In genomic region chr3:61417352-61417751, GRCh38 we compare ENCODE assay signal across 24 cellular contexts.
A peak's percentile ranks its signal among the peaks of the same experiment; 100 is the strongest.
DNase-seq lines count a peak whose midpoint lies in the region; ATAC-seq and TF ChIP-seq lines count a peak whose summit lies in the region.
"Had no signal": no experiment of that assay in that cellular context is flagged by ENCODE, and none has a peak within 500 bp of the region (broad histone marks: within the 10 kb centered on the region; RNA-seq: fewer than 3 reads in every experiment).

No MANE protein-coding gene starts in this region.

- H3K4me1 Mint-ChIP-seq in glutamatergic neuron (ENCODE audit: low read depth, unreplicated experiment): no peaks in the 10 kb centered on the region
- H3K4me1 Mint-ChIP-seq: activated CD8-positive, alpha-beta memory T cell treated with anti-CD3 and anti-CD28 coated beads, Interleukin-2, amount 10 ng/mL, durations not matched to agents 7 days and 5 days had no signal

- H3K4me3 ChIP-seq in fibroblast of the aortic adventitia (ENCODE audit: low read depth, low read length): no peak overlapping the region
- H3K4me3 ChIP-seq: HAP-1, heart left ventricle had no signal

- H3K36me3 Mint-ChIP-seq in glutamatergic neuron (ENCODE audit: unreplicated experiment): peaks cover 7% of the 10 kb centered on the region
- H3K36me3 Mint-ChIP-seq: activated CD8-positive, alpha-beta memory T cell treated with anti-CD3 and anti-CD28 coated beads, Interleukin-2, amount 10 ng/mL, durations not matched to agents 7 days and 5 days had no signal

- TF ChIP-seq CTCF in fibroblast of the aortic adventitia (IDR thresholded peaks at IDR 0.05; ENCODE audit: insufficient read depth, low read length): no peak
- TF ChIP-seq CTCF in glutamatergic neuron (IDR thresholded peaks at IDR 0.05; ENCODE audit: partially characterized antibody, unreplicated experiment): no peak

- H3K27ac Mint-ChIP-seq in glutamatergic neuron (ENCODE audit: unreplicated experiment): no peak overlapping the region
- H3K27ac Mint-ChIP-seq: activated CD4-positive, alpha-beta T cell treated with anti-CD3 and anti-CD28 coated beads, Interleukin-2, amount 10 ng/mL, durations not matched to agents 24 days and 14 days; activated CD8-positive, alpha-beta memory T cell treated with anti-CD3 and anti-CD28 coated beads, Interleukin-2, amount 10 ng/mL, durations not matched to agents 7 days and 5 days; activated T-helper 2 cell treated with anti-CD3 and anti-CD28 coated beads, Interferon-gamma antibody, Interleukin-2, Interleukin-4, amounts not matched to agents 10 μg/mL and 5 μg/mL and 100 μg/mL, durations not matched to agents 14 hours and 24 hours and 36 hours had no signal

- ATAC-seq in GM18909 (IDR thresholded peaks at IDR 0.05; ENCODE audit: poor library complexity, unreplicated experiment): no peak
- ATAC-seq: activated CD8-positive, alpha-beta memory T cell treated with anti-CD3 and anti-CD28 coated beads, Interleukin-2, amount 10 ng/mL, durations not matched to agents 7 days and 5 days; left ventricle myocardium superior had no signal

- peak; percentile 30 for DNase-seq in AG08395 (ENCODE audit: low spot score)
- DNase-seq in GM04504 (ENCODE audit: low read depth): peak; percentile 26
- DNase-seq in astrocyte of the hippocampus (ENCODE audit: low read depth, low spot score): peak; percentile 89
- peak; percentile 19 for DNase-seq in fibroblast of the aortic adventitia (ENCODE audit: low read depth)
- no peak for DNase-seq in DMS153 treated with DMSO at 0.1 percent for 48 hours (lab: John Stamatoyannopoulos, UW; ENCODE audit: unreplicated experiment)
- DNase-seq in glutamatergic neuron: no peak
- DNase-seq in NCI-H2029 treated with DMSO at 0.1 percent for 48 hours (lab: John Stamatoyannopoulos, UW): no peak
- DNase-seq: activated CD4-positive, alpha-beta T cell treated with anti-CD3 and anti-CD28 coated beads, Interleukin-2, amount 10 ng/mL, durations not matched to agents 24 days and 14 days; activated CD8-positive, alpha-beta memory T cell treated with anti-CD3 and anti-CD28 coated beads, Interleukin-2, amount 10 ng/mL, durations not matched to agents 7 days and 5 days; erythroblast; heart left ventricle; Karpas-422; left ventricle myocardium superior; NCI-H1105 treated with DMSO at 0.1 percent for 48 hours; NCI-H774; OCI-M1; posterior cingulate gyrus; SHP77; stimulated activated CD4-positive, alpha-beta T cell treated with anti-CD3 and anti-CD28 coated beads, Interleukin-2, amount 100 ng/mL, for 24 hours; stimulated activated naive CD4-positive, alpha-beta T cell; T-helper 1 cell had no signal

- H3K27me3 Mint-ChIP-seq in glutamatergic neuron (ENCODE audit: unreplicated experiment): peaks cover 3% of the 10 kb centered on the region
- H3K27me3 Mint-ChIP-seq: activated CD8-positive, alpha-beta memory T cell treated with anti-CD3 and anti-CD28 coated beads, Interleukin-2, amount 10 ng/mL, durations not matched to agents 7 days and 5 days had no signal

- no peak overlapping the region for H3K4me3 Mint-ChIP-seq in glutamatergic neuron (ENCODE audit: unreplicated experiment)
- H3K4me3 Mint-ChIP-seq: activated CD4-positive, alpha-beta T cell treated with anti-CD3 and anti-CD28 coated beads, Interleukin-2, amount 10 ng/mL, durations not matched to agents 24 days and 14 days; activated CD8-positive, alpha-beta memory T cell treated with anti-CD3 and anti-CD28 coated beads, Interleukin-2, amount 10 ng/mL, durations not matched to agents 7 days and 5 days had no signal

- peaks cover 2% of the 10 kb centered on the region for H3K9me3 Mint-ChIP-seq in glutamatergic neuron (ENCODE audit: unreplicated experiment)
- H3K9me3 Mint-ChIP-seq: activated T-helper 2 cell treated with anti-CD3 and anti-CD28 coated beads, Interferon-gamma antibody, Interleukin-2, Interleukin-4, amounts not matched to agents 10 μg/mL and 5 μg/mL and 100 μg/mL, durations not matched to agents 14 hours and 24 hours and 36 hours had no signal

Comparison
In these comparisons a context has a peak if more than half of its experiments do, and no peak if none do; other contexts are left out.
1. DNase-seq: peak in AG08395 (single experiment), GM04504 (single experiment), astrocyte of the hippocampus (single experiment) and fibroblast of the aortic adventitia (single experiment); none in DMS153 treated with DMSO at 0.1 percent for 48 hours (single experiment), glutamatergic neuron (single experiment) and NCI-H2029 treated with DMSO at 0.1 percent for 48 hours (single experiment).